In the genomic region with DNA sequence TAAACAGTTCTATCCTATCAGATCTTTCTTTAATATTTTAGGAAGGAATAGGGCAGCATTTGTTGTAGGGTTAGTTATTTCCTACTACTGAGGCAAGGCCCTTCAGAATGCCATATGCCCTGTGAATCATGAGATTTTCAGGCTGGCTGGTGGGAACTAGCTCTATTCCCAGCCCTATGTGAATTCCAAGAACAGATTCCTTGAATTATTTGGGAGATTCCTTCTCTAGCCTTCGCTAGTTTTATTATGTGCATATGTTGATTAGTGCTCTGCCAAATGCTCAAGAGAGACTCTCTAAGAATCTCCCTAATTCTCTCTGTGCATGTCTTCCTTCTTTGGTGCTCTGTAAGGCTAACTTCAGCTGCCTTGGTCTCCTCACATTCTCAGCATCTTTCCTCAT, we compare ENCODE assay signal across 27 cellular contexts.
"Had no signal": no experiment of that assay in that cellular context is flagged by ENCODE, and none has a peak within 500 bp of the region (broad histone marks: within the 10 kb centered on the region; RNA-seq: fewer than 3 reads in every experiment).

No MANE protein-coding gene starts in this region.

- H3K9me3 ChIP-seq: colonic mucosa, esophagus squamous epithelium, gastroesophageal sphincter had no signal

- ATAC-seq: activated T-cell treated with anti-CD3 and anti-CD28 coated beads, Interleukin-2, amount 50 U/mL, for 72 hours; gastroesophageal sphincter had no signal

- H3K36me3 ChIP-seq: brain microvascular endothelial cell, colonic mucosa, esophagus squamous epithelium, gastroesophageal sphincter had no signal

- H3K4me1 ChIP-seq: colonic mucosa, esophagus squamous epithelium, gastroesophageal sphincter had no signal

- H3K27me3 Mint-ChIP-seq: activated CD4-positive, alpha-beta T cell treated with anti-CD3 and anti-CD28 coated beads, Interleukin-2, amount 10 ng/mL, durations not matched to agents 7 days and 5 days; activated naive CD8-positive, alpha-beta T cell had no signal

- H3K27me3 ChIP-seq: brain microvascular endothelial cell, colonic mucosa, esophagus squamous epithelium, gastroesophageal sphincter had no signal

- H3K4me3 Mint-ChIP-seq: activated CD4-positive, alpha-beta memory T cell treated with anti-CD3 and anti-CD28 coated beads, Interleukin-2, amount 10 ng/mL, durations not matched to agents 7 days and 5 days; activated CD4-positive, alpha-beta T cell treated with anti-CD3 and anti-CD28 coated beads, Interleukin-2, amount 10 ng/mL, durations not matched to agents 7 days and 5 days; activated naive CD8-positive, alpha-beta T cell; activated T-cell treated with anti-CD3 and anti-CD28 coated beads, Interleukin-2, amount 50 U/mL, for 24 hours; activated T-cell treated with anti-CD3 and anti-CD28 coated beads, Interleukin-2, amount 50 U/mL, for 72 hours had no signal

- H3K27ac ChIP-seq: brain microvascular endothelial cell, colonic mucosa, epithelial cell of prostate, esophagus squamous epithelium, gastroesophageal sphincter had no signal

- H3K27ac Mint-ChIP-seq: activated CD4-positive, alpha-beta memory T cell treated with anti-CD3 and anti-CD28 coated beads, Interleukin-2, amount 10 ng/mL, durations not matched to agents 7 days and 5 days; activated CD4-positive, alpha-beta T cell treated with anti-CD3 and anti-CD28 coated beads, Interleukin-2, amount 10 ng/mL, durations not matched to agents 7 days and 5 days; activated naive CD8-positive, alpha-beta T cell; activated T-cell treated with anti-CD3 and anti-CD28 coated beads, Interleukin-2, amount 50 U/mL, for 24 hours; activated T-cell treated with anti-CD3 and anti-CD28 coated beads, Interleukin-2, amount 50 U/mL, for 72 hours had no signal

- FAIRE-seq: bronchial epithelial cell, endometrium, endothelial cell of umbilical vein had no signal

- H3K36me3 Mint-ChIP-seq: activated naive CD8-positive, alpha-beta T cell had no signal

- H3K9me3 Mint-ChIP-seq: activated CD4-positive, alpha-beta memory T cell treated with anti-CD3 and anti-CD28 coated beads, Interleukin-2, amount 10 ng/mL, durations not matched to agents 7 days and 5 days; activated CD4-positive, alpha-beta T cell treated with anti-CD3 and anti-CD28 coated beads, Interleukin-2, amount 10 ng/mL, durations not matched to agents 7 days and 5 days; activated T-cell treated with anti-CD3 and anti-CD28 coated beads, Interleukin-2, amount 50 U/mL, for 24 hours; activated T-cell treated with anti-CD3 and anti-CD28 coated beads, Interleukin-2, amount 50 U/mL, for 72 hours had no signal

- H3K4me3 ChIP-seq: colonic mucosa, esophagus squamous epithelium, gastroesophageal sphincter had no signal

- DNase-seq: activated CD4-positive, alpha-beta memory T cell treated with anti-CD3 and anti-CD28 coated beads, Interleukin-2, amount 10 ng/mL, durations not matched to agents 7 days and 5 days; activated CD4-positive, alpha-beta T cell treated with anti-CD3 and anti-CD28 coated beads for 1 hour; activated CD4-positive, alpha-beta T cell treated with anti-CD3 and anti-CD28 coated beads for 4 hours; activated CD4-positive, alpha-beta T cell treated with anti-CD3 and anti-CD28 coated beads, Interleukin-2, amount 10 ng/mL, durations not matched to agents 7 days and 5 days; activated CD4-positive, alpha-beta T cell treated with anti-CD3 and anti-CD28 coated beads, Interleukin-2, amount 50 U/mL, for 4 hours; activated CD8-positive, alpha-beta memory T cell treated with anti-CD3 and anti-CD28 coated beads, Interleukin-2, amount 50 U/mL, for 48 hours; activated gamma-delta T cell; activated naive CD4-positive, alpha-beta T cell; activated naive CD4-positive, alpha-beta T cell treated with anti-CD3 and anti-CD28 coated beads, Interleukin-2, amount 50 U/mL, for 16 hours; activated T-cell treated with anti-CD3 and anti-CD28 coated beads for 4 hours; activated T-cell treated with anti-CD3 and anti-CD28 coated beads, Interleukin-2, amount 50 U/mL, for 24 hours; activated T-cell treated with anti-CD3 and anti-CD28 coated beads, Interleukin-2, amount 50 U/mL, for 72 hours; amniotic stem cell; anterior cingulate cortex; brain microvascular endothelial cell; cerebellar nuclear complex; colonic mucosa; effector CD8-positive, alpha-beta T cell; esophagus squamous epithelium; foreskin melanocyte; T-helper 2 cell had no signal

- H3K4me1 Mint-ChIP-seq: activated CD4-positive, alpha-beta memory T cell treated with anti-CD3 and anti-CD28 coated beads, Interleukin-2, amount 10 ng/mL, durations not matched to agents 7 days and 5 days; activated CD4-positive, alpha-beta T cell treated with anti-CD3 and anti-CD28 coated beads, Interleukin-2, amount 10 ng/mL, durations not matched to agents 7 days and 5 days had no signal
